9 cellular contexts compared by ENCODE assay signal in the genomic region with DNA sequence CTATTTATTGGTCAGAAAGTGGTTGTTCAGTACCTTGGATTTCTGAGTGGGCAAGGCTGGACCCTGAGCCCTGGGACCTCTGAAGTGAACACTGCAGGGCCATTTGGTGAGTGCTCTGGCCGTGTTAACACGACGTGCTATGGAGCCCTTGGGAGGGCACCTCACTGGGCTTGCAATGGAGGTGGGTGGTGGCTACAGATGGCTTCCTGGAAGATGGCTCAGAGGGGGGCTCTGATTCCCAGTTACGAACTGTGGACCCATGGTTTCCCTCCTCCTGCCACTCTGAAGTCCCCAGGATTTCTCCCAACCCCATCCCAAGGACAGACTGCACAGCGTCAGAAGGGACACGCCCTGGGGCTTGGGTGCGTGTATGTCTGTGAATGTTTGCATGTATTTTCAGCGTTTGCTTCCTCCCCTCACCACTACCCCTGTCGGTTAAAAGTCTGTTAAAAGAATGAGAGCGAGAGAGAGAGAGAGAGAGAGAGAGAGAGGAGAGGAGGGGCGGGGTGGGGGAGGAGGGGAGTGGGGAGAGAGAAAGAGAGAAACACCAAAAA. TPM values are rescaled to one million over a fixed set of nuclear protein-coding genes. Genes with fewer than 3 reads are reported as not detected.
A peak's percentile ranks its signal among the peaks of the same experiment; 100 is the strongest.
DNase-seq lines count a peak whose midpoint lies in the region; ATAC-seq and TF ChIP-seq lines count a peak whose summit lies in the region.
"Had no signal": no experiment of that assay in that cellular context is flagged by ENCODE, and none has a peak within 500 bp of the region (broad histone marks: within the 10 kb centered on the region; RNA-seq: fewer than 3 reads in every experiment).

No MANE protein-coding gene starts in this region.

- peaks cover 10% of the 10 kb centered on the region for H3K4me1 ChIP-seq in prostate gland (replicated peaks)
- no peaks in the 10 kb centered on the region for H3K4me1 ChIP-seq in gastroesophageal sphincter

- ATAC-seq in activated CD4-positive, alpha-beta T cell treated with anti-CD3 and anti-CD28 coated beads for 36 hours = peak; percentile 7
- ATAC-seq in HG02852 (IDR thresholded peaks at IDR 0.05; ENCODE audit: unreplicated experiment) (peak; percentile 35), SK-N-SH treated with all-trans-retinoic acid at 6 μM for 48 hours (no peak), gastroesophageal sphincter (no peak)

- H3K27me3 ChIP-seq in SU-DHL-6 (ENCODE audit: low read length) (no peaks in the 10 kb centered on the region), prostate gland (replicated peaks; ENCODE audit: insufficient read depth) (no peaks in the 10 kb centered on the region), gastroesophageal sphincter (no peaks in the 10 kb centered on the region)

- H3K9me3 ChIP-seq in SU-DHL-6 (ENCODE audit: insufficient read depth, low read length) (no peaks in the 10 kb centered on the region), prostate gland (no peaks in the 10 kb centered on the region), gastroesophageal sphincter (no peaks in the 10 kb centered on the region)

- H3K27ac Mint-ChIP-seq in activated CD4-positive, alpha-beta T cell treated with anti-CD3 and anti-CD28 coated beads for 36 hours = peak overlapping the region; percentile 100

- peaks cover 89% of the 10 kb centered on the region for H3F3A ChIP-seq in SU-DHL-6 (ENCODE audit: insufficient read depth)

- H3K27me3 Mint-ChIP-seq in activated CD4-positive, alpha-beta T cell treated with anti-CD3 and anti-CD28 coated beads for 36 hours = no peaks in the 10 kb centered on the region

- no peaks in the 10 kb centered on the region for H3K9me3 Mint-ChIP-seq in activated CD4-positive, alpha-beta T cell treated with anti-CD3 and anti-CD28 coated beads for 36 hours (ENCODE audit: low read depth)

- peak overlapping the region; percentile 98 for H3K4me2 ChIP-seq in SU-DHL-6 (ENCODE audit: low read depth, low read length, poor library complexity, severe bottlenecking)

- H3K36me3 ChIP-seq in SU-DHL-6 (ENCODE audit: low read length) (peaks cover 10% of the 10 kb centered on the region), prostate gland (no peaks in the 10 kb centered on the region), gastroesophageal sphincter (no peaks in the 10 kb centered on the region)

- peak overlapping the region; percentile 95 for H3K4me3 ChIP-seq in SU-DHL-6 (ENCODE audit: insufficient read depth, low read length, poor library complexity, severe bottlenecking)
- H3K4me3 ChIP-seq in prostate gland = no peak overlapping the region
- H3K4me3 ChIP-seq in gastroesophageal sphincter = no peak overlapping the region

- WGBS in prostate gland = 58% methylated on average over 11 of the region's 11 CpGs
- WGBS in gastroesophageal sphincter (ENCODE audit: low coverage in 1 of 2), 2 donors = 45% methylated on average over 6 of the region's 11 CpGs; no CpG with 5 or more reads in 1 of the 2 donors

- CTCF ChIA-PET in activated CD4-positive, alpha-beta T cell treated with anti-CD3 and anti-CD28 coated beads for 36 hours (lab: Charles Lee) = interaction anchor here (1.0 to 3.5 kb wide), 6 partner anchors 9 to 132 kb away, joined by 4 to 20 read pairs (median 7); no protein-coding TSS in a partner anchor

- peaks cover 71% of the 10 kb centered on the region for H3K4me1 Mint-ChIP-seq in activated CD4-positive, alpha-beta T cell treated with anti-CD3 and anti-CD28 coated beads for 36 hours

- peaks cover 12% of the 10 kb centered on the region for H3K36me3 Mint-ChIP-seq in activated CD4-positive, alpha-beta T cell treated with anti-CD3 and anti-CD28 coated beads for 36 hours (ENCODE audit: low read depth)

- H3K79me2 ChIP-seq in SU-DHL-6 (ENCODE audit: insufficient read depth, low read length) = peaks cover 73% of the 10 kb centered on the region

- no peak for TF ChIP-seq CTCF in SU-DHL-6 (IDR thresholded peaks at IDR 0.05; ENCODE audit: insufficient read depth, low read length, poor library complexity, severe bottlenecking)
- no peak for TF ChIP-seq CTCF in prostate gland (IDR thresholded peaks at IDR 0.05)
- TF ChIP-seq CTCF in gastroesophageal sphincter (IDR thresholded peaks at IDR 0.05) = no peak

- peak; percentile 49 for DNase-seq in activated CD4-positive, alpha-beta T cell treated with anti-CD3 and anti-CD28 coated beads for 36 hours
- DNase-seq in activated CD4-positive, alpha-beta T cell treated with anti-CD3 and anti-CD28 coated beads, Interleukin-2, amount 50 U/mL, for 48 hours = no peak
- DNase-seq in prostate gland (ENCODE audit: low spot score) (no peak), glomerular visceral epithelial cell (ENCODE audit: extremely low spot score) (no peak)

- H3K9ac ChIP-seq in SU-DHL-6 (ENCODE audit: low read length) = peak overlapping the region; percentile 88

- H3K4me3 Mint-ChIP-seq in activated CD4-positive, alpha-beta T cell treated with anti-CD3 and anti-CD28 coated beads for 36 hours = peak overlapping the region; percentile 98

- H4K20me1 ChIP-seq in SU-DHL-6 (ENCODE audit: low read depth, low read length) = no peaks in the 10 kb centered on the region

- TF ChIP-seq EP300 in gastroesophageal sphincter (IDR thresholded peaks at IDR 0.05) = no peak

- TF ChIP-seq POLR2A in prostate gland (IDR thresholded peaks at IDR 0.05) (no peak), gastroesophageal sphincter (IDR thresholded peaks at IDR 0.05) (no peak)

- intact Hi-C loops in activated CD4-positive, alpha-beta T cell treated with anti-CD3 and anti-CD28 coated beads for 36 hours (cut with DNase I, micrococcal nuclease) = loop anchor here in 1 of 2 experiments (5.0 kb wide), 1 partner anchor 34 kb away; no protein-coding TSS in a partner anchor
- intact Hi-C loops in prostate gland (cut with DNase I) = no loop called here

- POLR2A ChIA-PET in activated CD4-positive, alpha-beta T cell treated with anti-CD3 and anti-CD28 coated beads for 36 hours (lab: Charles Lee) = interaction anchor here (1.1 to 2.3 kb wide), 3 partner anchors 7 to 123 kb away, joined by 3 to 13 read pairs (median 3); no protein-coding TSS in a partner anchor

- H3K9me2 ChIP-seq in SU-DHL-6 (replicated peaks; ENCODE audit: insufficient read depth, low read length) = no peaks in the 10 kb centered on the region

- H3K27ac ChIP-seq in SU-DHL-6 (ENCODE audit: low read depth, low read length) (peak overlapping the region; percentile 99), prostate gland (peak overlapping the region; percentile 81 to 85), gastroesophageal sphincter (no peak overlapping the region)

- no peak overlapping the region for H2AFZ ChIP-seq in SU-DHL-6 (ENCODE audit: low read depth, low read length, severe bottlenecking)

TF ChIP-seq in SK-N-SH treated with all-trans-retinoic acid at 6 μM for 48 hours, 23 proteins besides CTCF, POLR2A, EP300 and RAD21:
- TF ChIP-seq POU6F1 (CRISPR knock-in tag; IDR thresholded peaks at IDR 0.05; ENCODE audit: borderline replicate concordance, low read depth) (no peak), CSDC2 (CRISPR knock-in tag; IDR thresholded peaks at IDR 0.05) (no peak), ZFP3 (CRISPR knock-in tag; IDR thresholded peaks at IDR 0.05) (no peak), RARB (CRISPR knock-in tag; IDR thresholded peaks at IDR 0.05) (no peak), TOX (CRISPR knock-in tag; IDR thresholded peaks at IDR 0.05; ENCODE audit: borderline replicate concordance) (no peak), ZFP30 (CRISPR knock-in tag; IDR thresholded peaks at IDR 0.05) (no peak), TCF4 (CRISPR knock-in tag; IDR thresholded peaks at IDR 0.05; ENCODE audit: borderline replicate concordance) (no peak), TSHZ2 (CRISPR knock-in tag; IDR thresholded peaks at IDR 0.05) (no peak), BACH2 (CRISPR knock-in tag; IDR thresholded peaks at IDR 0.05; ENCODE audit: borderline replicate concordance) (no peak), PPARA (CRISPR knock-in tag; IDR thresholded peaks at IDR 0.05; ENCODE audit: borderline replicate concordance) (no peak), SNAI2 (CRISPR knock-in tag; IDR thresholded peaks at IDR 0.05) (no peak), GLIS3 (CRISPR knock-in tag; IDR thresholded peaks at IDR 0.05) (no peak)

RNA-seq across cellular contexts. Expression of gene RHOH, which starts 3.7 kb away (rescaled TPM):
- total RNA-seq in activated CD4-positive, alpha-beta T cell treated with anti-CD3 and anti-CD28 coated beads for 36 hours = 10 to 100 TPM; 74.7 to 83.6 TPM
- total RNA-seq in prostate gland (1 to 10 TPM; 1.3 to 1.9 TPM), gastroesophageal sphincter (1 to 10 TPM in 2 of 4 donors, under 1 TPM in 2; 0.42 to 4.4 (median 1.0) TPM)
- total RNA-seq: astrocyte had no signal

Comparison
In these comparisons a context has a peak if more than half of its experiments do, and no peak if none do; other contexts are left out.
1. ATAC-seq: peak in activated CD4-positive, alpha-beta T cell treated with anti-CD3 and anti-CD28 coated beads for 36 hours (single experiment) and HG02852 (single experiment); none in SK-N-SH treated with all-trans-retinoic acid at 6 μM for 48 hours (single experiment) and gastroesophageal sphincter (single experiment).
2. H3K27ac ChIP-seq: peak in SU-DHL-6 (single experiment) and prostate gland (2 of 2); none in gastroesophageal sphincter (0 of 4).
3. RNA of gene RHOH, which starts 3.7 kb away (total RNA-seq): 74.7 to 83.6 TPM in activated CD4-positive, alpha-beta T cell treated with anti-CD3 and anti-CD28 coated beads for 36 hours; 1.3 to 1.9 TPM in prostate gland and 0.42 to 4.4 TPM in gastroesophageal sphincter; every median in the first group is over 10 times any median in the second.